In genomic region chr20:20955837-20956236, GRCh38 we compare ENCODE assay signal across 1 cellular context.
TF ChIP-seq lines count a peak whose summit lies in the region.

No MANE protein-coding gene starts in this region.

TF ChIP-seq in H1, 55 proteins besides CTCF, POLR2A, EP300 and RAD21 (continued from another document):
- no peak for TF ChIP-seq CHD7 (IDR thresholded peaks at IDR 0.05; ENCODE audit: insufficient replicate concordance, low read length)
- TF ChIP-seq HDAC6 (IDR thresholded peaks at IDR 0.05; ENCODE audit: low read depth, low read length) = no peak
- TF ChIP-seq CHD2 (IDR thresholded peaks at IDR 0.05; ENCODE audit: low read length) = no peak
- no peak for TF ChIP-seq BRCA1 (IDR thresholded peaks at IDR 0.05; ENCODE audit: low read depth, low read length)
- TF ChIP-seq KDM5A (IDR thresholded peaks at IDR 0.05; ENCODE audit: low read length) = no peak
- no peak for TF ChIP-seq RBBP5 (IDR thresholded peaks at IDR 0.05; ENCODE audit: borderline replicate concordance, low read depth, low read length)
